Comparison of ENCODE assay signal across 18 cellular contexts in the genomic region with DNA sequence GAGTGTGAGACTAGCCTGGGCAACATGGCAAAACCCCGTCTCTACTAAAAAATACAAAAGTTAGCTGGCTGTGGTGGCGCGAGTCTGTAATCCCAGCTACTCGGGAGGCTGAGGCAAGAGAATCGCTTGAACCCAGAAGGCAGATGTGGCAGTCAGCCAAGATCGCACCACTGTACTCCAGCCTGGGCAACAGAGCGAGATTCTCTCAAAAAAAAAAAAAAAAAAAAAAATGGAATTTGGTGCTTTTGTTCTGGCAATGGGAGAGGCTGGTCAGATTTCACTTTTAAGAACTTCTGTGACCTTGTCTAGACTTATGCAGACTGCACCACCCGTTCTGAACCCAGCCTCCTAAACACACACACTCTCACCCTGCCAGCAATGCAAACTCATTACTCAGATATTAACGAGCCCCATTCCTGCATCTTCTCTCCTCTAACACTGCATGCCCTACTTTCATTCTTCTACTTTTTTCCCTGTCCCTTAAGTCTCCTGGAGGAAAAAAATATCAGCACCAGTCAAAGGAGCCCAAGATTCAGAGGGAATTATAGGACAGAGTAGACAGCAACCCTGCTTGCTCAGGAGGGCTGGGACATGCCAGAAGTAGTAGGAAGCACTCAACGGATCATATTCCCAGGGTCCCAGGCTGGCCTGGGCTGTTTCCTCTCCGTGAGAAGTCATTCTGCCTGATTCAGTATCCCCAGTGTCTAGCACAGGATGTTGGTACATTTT. TPM values are rescaled to one million over a fixed set of nuclear protein-coding genes. Genes with fewer than 3 reads are reported as not detected.
A peak's percentile ranks its signal among the peaks of the same experiment; 100 is the strongest.
DNase-seq lines count a peak whose midpoint lies in the region; ATAC-seq and TF ChIP-seq lines count a peak whose summit lies in the region.
"Had no signal": no experiment of that assay in that cellular context is flagged by ENCODE, and none has a peak within 500 bp of the region (broad histone marks: within the 10 kb centered on the region; RNA-seq: fewer than 3 reads in every experiment).

No MANE protein-coding gene starts in this region.

- H3K4me1 ChIP-seq in upper lobe of right lung: peaks cover 33% of the 10 kb centered on the region
- no peaks in the 10 kb centered on the region for H3K4me1 ChIP-seq in endodermal cell (ENCODE audit: control insufficient read depth, insufficient read depth, low read length)

- TF ChIP-seq CTCF in upper lobe of right lung (IDR thresholded peaks at IDR 0.05) (no peak), endodermal cell (conservative IDR thresholded peaks at IDR 0.05) (no peak)

- WGBS in endodermal cell (ENCODE audit: insufficient coverage in 1 of 2, insufficient read length in 1 of 2), 2 experiments: 94% methylated on average over 8 to 11 of the region's 11 CpGs

- H3K4me3 ChIP-seq in upper lobe of right lung: no peak overlapping the region
- no peak overlapping the region for H3K4me3 ChIP-seq in endodermal cell (ENCODE audit: low read length)
- H3K4me3 ChIP-seq: suprapubic skin had no signal

- H3K36me3 ChIP-seq in upper lobe of right lung (peaks cover 10% of the 10 kb centered on the region), endodermal cell (ENCODE audit: control insufficient read depth, insufficient read depth, low read length) (no peaks in the 10 kb centered on the region)

- H3K4me3 Mint-ChIP-seq in endodermal cell: no peak overlapping the region
- H3K4me3 Mint-ChIP-seq: activated CD4-positive, alpha-beta T cell treated with anti-CD3 and anti-CD28 coated beads, Interleukin-2, amount 10 ng/mL, durations not matched to agents 7 days and 5 days; activated T-helper 17 cell treated with anti-CD3 and anti-CD28 coated beads, Interleukin-2, amount 50 U/mL, for 72 hours; T-cell had no signal

- peaks cover 18% of the 10 kb centered on the region for H3K4me1 Mint-ChIP-seq in endodermal cell

- H3K27ac Mint-ChIP-seq in endodermal cell: no peak overlapping the region
- H3K27ac Mint-ChIP-seq: activated CD4-positive, alpha-beta T cell treated with anti-CD3 and anti-CD28 coated beads, Interleukin-2, amount 10 ng/mL, durations not matched to agents 7 days and 5 days; activated T-helper 17 cell treated with anti-CD3 and anti-CD28 coated beads, Interleukin-2, amount 50 U/mL, for 72 hours; brain; T-cell had no signal

- no peak overlapping the region for H3K9ac ChIP-seq in endodermal cell (ENCODE audit: extremely low read depth, low read length, poor library complexity, severe bottlenecking)

- H3K27me3 ChIP-seq in upper lobe of right lung: no peaks in the 10 kb centered on the region
- H3K27me3 ChIP-seq in endodermal cell (ENCODE audit: control insufficient read depth, insufficient read depth, low read length, poor library complexity, severe bottlenecking): peaks cover 1% of the 10 kb centered on the region
- H3K27me3 ChIP-seq: right lobe of liver, suprapubic skin had no signal

- H3K36me3 Mint-ChIP-seq in endodermal cell (ENCODE audit: low read depth): peaks cover 23% of the 10 kb centered on the region
- H3K36me3 Mint-ChIP-seq: T-cell had no signal

- no peaks in the 10 kb centered on the region for H3K9me3 ChIP-seq in upper lobe of right lung
- H3K9me3 ChIP-seq in endodermal cell (ENCODE audit: control insufficient read depth, low read length): no peaks in the 10 kb centered on the region
- H3K9me3 ChIP-seq: right lobe of liver, suprapubic skin had no signal

- peaks cover 6% of the 10 kb centered on the region for H3K27me3 Mint-ChIP-seq in endodermal cell (ENCODE audit: insufficient read depth)
- H3K27me3 Mint-ChIP-seq: brain had no signal

- no peak for ATAC-seq in upper lobe of right lung
- no peak for ATAC-seq in HG03469 (IDR thresholded peaks at IDR 0.05; ENCODE audit: unreplicated experiment)
- ATAC-seq: activated T-helper 17 cell treated with anti-CD3 and anti-CD28 coated beads, Interleukin-2, amount 50 U/mL, for 72 hours; Panc1; T-cell had no signal

- DNase-seq in DMS153 (lab: John Stamatoyannopoulos, UW) (peak; percentile 10), DMS153 treated with DMSO at 0.1 percent for 48 hours (lab: John Stamatoyannopoulos, UW; ENCODE audit: unreplicated experiment) (no peak), dermis microvascular lymphatic vessel endothelial cell (ENCODE audit: low read depth in 2 of 2) (peak; percentile 3 to 10), lung microvascular endothelial cell (ENCODE audit: low read depth in 2 of 2) (peak; percentile 15 to 23), upper lobe of right lung (no peak), endodermal cell (no peak), NCI-H2029 (lab: John Stamatoyannopoulos, UW) (no peak)
- DNase-seq: activated CD4-positive, alpha-beta T cell treated with anti-CD3 and anti-CD28 coated beads, Interleukin-2, amount 10 ng/mL, durations not matched to agents 7 days and 5 days; NCI-H446; right lobe of liver; T-cell had no signal

- H3K27ac ChIP-seq in upper lobe of right lung: peak overlapping the region; percentile 49
- no peak overlapping the region for H3K27ac ChIP-seq in endodermal cell (ENCODE audit: low read depth, low read length)
- H3K27ac ChIP-seq: 22Rv1, epithelial cell of prostate, suprapubic skin had no signal

- H3K9me3 Mint-ChIP-seq in endodermal cell: peaks cover 4% of the 10 kb centered on the region
- H3K9me3 Mint-ChIP-seq: brain had no signal

- intact Hi-C loops in upper lobe of right lung (cut with DNase I): no loop called here

RNA-seq across cellular contexts. Expression of a gene that starts 4.4 kb away (rescaled TPM):
- total RNA-seq in dermis microvascular lymphatic vessel endothelial cell (8.3 and 10.4 TPM in 2 replicates), lung microvascular endothelial cell (6.1 and 8.1 TPM in 2 replicates), upper lobe of right lung (29.3 TPM), endodermal cell (10 to 100 TPM in 1 of 2 donors, 1 to 10 TPM in 1; 8.7 to 11.3 TPM)
- polyA plus RNA-seq in endodermal cell (2013, experiment 1 of 2): 10.3 TPM
- 9.4 TPM for polyA plus RNA-seq in endodermal cell (2013, experiment 2 of 2)

Comparison
In these comparisons a context has a peak if more than half of its experiments do, and no peak if none do; other contexts are left out.
1. DNase-seq: peak in DMS153 (single experiment), dermis microvascular lymphatic vessel endothelial cell (2 of 2) and lung microvascular endothelial cell (2 of 2); none in DMS153 treated with DMSO at 0.1 percent for 48 hours (single experiment), upper lobe of right lung (single experiment), endodermal cell (single experiment) and NCI-H2029 (single experiment).